In the genomic region with DNA sequence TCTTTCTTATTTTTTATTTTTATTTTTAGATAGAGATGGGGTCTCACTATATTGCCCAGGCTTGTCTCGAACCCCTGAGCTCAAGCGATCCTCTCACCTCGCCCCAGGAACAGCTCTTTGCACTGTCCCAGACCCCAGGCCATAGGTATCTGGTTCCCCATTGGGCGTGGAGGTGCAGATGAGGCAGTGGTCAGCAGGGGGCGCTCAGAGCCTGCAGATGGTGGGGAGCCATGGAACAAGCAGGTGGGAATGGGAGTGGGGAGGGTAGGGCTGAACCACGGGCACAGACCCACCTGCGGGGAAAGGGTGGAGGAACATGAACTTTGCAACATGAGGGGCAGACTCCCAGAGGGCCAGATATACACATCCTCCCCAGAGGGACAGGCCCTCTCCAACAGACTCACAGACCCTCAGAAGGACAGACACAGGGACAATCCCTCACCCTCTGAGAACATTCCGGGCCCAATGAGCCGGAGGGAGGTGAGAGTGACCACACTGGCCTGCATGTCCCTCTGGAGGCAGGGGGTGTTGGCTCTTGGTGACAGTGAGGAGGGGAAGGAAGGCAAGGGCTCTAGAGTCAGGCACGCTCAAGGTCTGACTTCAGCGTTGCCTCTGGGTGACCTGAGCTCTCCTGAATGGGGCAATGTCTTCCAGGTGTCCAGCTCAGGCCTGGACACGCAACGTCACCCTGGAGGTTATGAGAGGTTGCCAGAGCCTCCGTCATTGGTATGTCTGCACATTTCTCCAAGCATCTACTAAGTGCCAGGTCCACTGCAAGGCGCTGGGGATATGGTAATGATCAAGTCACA, we compare ENCODE assay signal across 8 cellular contexts. TPM values are rescaled to one million over a fixed set of nuclear protein-coding genes. Genes with fewer than 3 reads are reported as not detected.
DNase-seq lines count a peak whose midpoint lies in the region; TF ChIP-seq lines count a peak whose summit lies in the region.

No MANE protein-coding gene starts in this region.

- no peaks in the 10 kb centered on the region for H3K36me3 ChIP-seq in PC-9 (ENCODE audit: low read depth)
- no peaks in the 10 kb centered on the region for H3K36me3 ChIP-seq in neutrophil
- H3K36me3 ChIP-seq in testis (ENCODE audit: low read depth, missing control alignments) = no peaks in the 10 kb centered on the region

- no peak for TF ChIP-seq POLR2A in testis (IDR thresholded peaks at IDR 0.05)

- H3K4me2 ChIP-seq in PC-9 = 0 out of 2 replicates have a peak overlapping the region, but pooled peaks have one; percentile 0

- POLR2A ChIA-PET in PC-9 (lab: Charles Lee; ENCODE audit: unreplicated experiment) = interaction anchor here (0.5 to 1.0 kb wide), 5 partner anchors 10 to 123 kb away, joined by 5 to 7 read pairs (median 5); no protein-coding TSS in a partner anchor

- H3K79me2 ChIP-seq in PC-9 (ENCODE audit: low read depth) = no peaks in the 10 kb centered on the region

- H3K4me1 ChIP-seq in PC-9 (replicated peaks; ENCODE audit: insufficient read depth) (peaks cover 58% of the 10 kb centered on the region), neutrophil (ENCODE audit: control insufficient read depth in 1 of 2, insufficient read depth in 1 of 2, low read depth in 1 of 2, low read length in 1 of 2) (peaks cover 0 to 5% of the 10 kb centered on the region in 2 experiments), testis (no peaks in the 10 kb centered on the region)

- DNase-seq in COR-L47 (lab: John Stamatoyannopoulos, UW) (peak; percentile 63), HK-2 (ENCODE audit: unreplicated experiment) (peak; percentile 83), PC-9 (peak; percentile 54 to 82), activated T-helper 1 cell treated with Interleukin-2 at 50 U/mL for 16 hours (ENCODE audit: low read depth) (peak; percentile 50), fibroblast of pulmonary artery (ENCODE audit: low read depth) (peak; percentile 62), testis (peak; percentile 86), KG1 (lab: John Stamatoyannopoulos, UW) (no peak)

- peak; percentile 99 for TF ChIP-seq CTCF in PC-9 (conservative IDR thresholded peaks at IDR 0.05)
- peak; percentile 93 for TF ChIP-seq CTCF in fibroblast of pulmonary artery (IDR thresholded peaks at IDR 0.05; ENCODE audit: low read length, missing control alignments)
- peak; percentile 82 for TF ChIP-seq CTCF in neutrophil (IDR thresholded peaks at IDR 0.05)
- TF ChIP-seq CTCF in testis (IDR thresholded peaks at IDR 0.05) = peak; percentile 72 to 86 (median 85)

- intact Hi-C loops in PC-9 (cut with micrococcal nuclease; ENCODE audit: unreplicated experiment) (loop anchor here (1.0 to 2.0 kb wide), 6 partner anchors 56 to 722 kb away; partner anchors contain the start of gene KRT7), testis (cut with DNase I; ENCODE audit: low total_unique reads) (loop anchor here (10.0 kb wide), 1 partner anchor 718 kb away; no protein-coding TSS in a partner anchor)

- CTCF ChIA-PET in PC-9 (lab: Charles Lee) = interaction anchor here (0.6 to 1.9 kb wide), 14 partner anchors 8 to 722 kb away, joined by 3 to 10 read pairs (median 4); no protein-coding TSS in a partner anchor

- no peaks in the 10 kb centered on the region for H3K27me3 ChIP-seq in PC-9 (ENCODE audit: insufficient read depth, low read depth)
- H3K27me3 ChIP-seq in neutrophil = peaks cover 22% of the 10 kb centered on the region
- H3K27me3 ChIP-seq in testis = no peaks in the 10 kb centered on the region

- BruUV-seq in PC-9 (replicated peaks; lab: Mats Ljungman, UMichigan) = no TSS peak

- WGBS in testis, 2 donors = 46 to 56% methylated on average over 9 to 15 of the region's 15 CpGs

- H3K9me3 ChIP-seq in PC-9 (ENCODE audit: insufficient read depth, low read depth) = no peaks in the 10 kb centered on the region
- H3K9me3 ChIP-seq in neutrophil = no peaks in the 10 kb centered on the region
- H3K9me3 ChIP-seq in testis = no peaks in the 10 kb centered on the region

- H3K27ac ChIP-seq in PC-9 (no peak overlapping the region), neutrophil (no peak overlapping the region), testis (no peak overlapping the region)

- H3F3A ChIP-seq in PC-9 (ENCODE audit: insufficient read depth, low read depth) = peaks cover 37% of the 10 kb centered on the region

- H4K20me1 ChIP-seq in PC-9 (ENCODE audit: insufficient read depth) = no peaks in the 10 kb centered on the region

- no peak overlapping the region for H3K4me3 ChIP-seq in PC-9
- H3K4me3 ChIP-seq in fibroblast of pulmonary artery (replicated peaks; ENCODE audit: low read depth, low read length) = no peak overlapping the region
- H3K4me3 ChIP-seq in neutrophil (ENCODE audit: low read depth in 1 of 2, low read length in 1 of 2) = no peak overlapping the region
- H3K4me3 ChIP-seq in testis = no peak overlapping the region

- no peaks in the 10 kb centered on the region for H3K9me2 ChIP-seq in PC-9 (ENCODE audit: insufficient read depth)

- H2AFZ ChIP-seq in PC-9 = no peak overlapping the region

RNA-seq across cellular contexts. Expression of gene KRT80, which starts 34.9 kb away (rescaled TPM):
- 84.1 and 94.9 TPM in 2 replicates for total RNA-seq in PC-9 (2021)
- under 1 TPM; 0.50 to 0.94 TPM for total RNA-seq in testis
- polyA plus RNA-seq in testis (ENCODE audit: insufficient read depth, low read depth, low replicate concordance) = 1.0 TPM

Comparison
In these comparisons a context has a peak if more than half of its experiments do, and no peak if none do; other contexts are left out.
1. RNA of gene KRT80, which starts 34.9 kb away (total RNA-seq): 84.1 to 94.9 TPM in PC-9; 0.50 to 0.94 TPM in testis; every median in the first group is over 10 times any median in the second.
2. Peak in every context shown above with its lines, with median percentiles within 50 percentile points of each other: CTCF ChIP-seq.